Comparison of ENCODE assay signal across 9 cellular contexts in genomic region chr10:130723704-130724103, GRCh38.
"Had no signal": no experiment of that assay in that cellular context is flagged by ENCODE, and none has a peak within 500 bp of the region (broad histone marks: within the 10 kb centered on the region; RNA-seq: fewer than 3 reads in every experiment).

No MANE protein-coding gene starts in this region.

- H3K27ac ChIP-seq: GM23248, HL-60 had no signal

- H3K4me3 Mint-ChIP-seq: HFFc6, IgD-negative memory B cell had no signal

- H3K36me3 Mint-ChIP-seq: IgD-negative memory B cell had no signal

- H3K4me3 ChIP-seq: GM23248, HAP-1 had no signal

- DNase-seq: GM23248, GOT3, H7, HFFc6 had no signal

- H3K9me3 ChIP-seq: HAP-1 had no signal

- H2AFZ ChIP-seq: GM23248 had no signal

- H3K4me1 Mint-ChIP-seq: IgD-negative memory B cell had no signal

- ATAC-seq: HCT116, HepG2 had no signal

- H3K27me3 Mint-ChIP-seq: IgD-negative memory B cell had no signal

- H3K36me3 ChIP-seq: HAP-1 had no signal

- H3K27ac Mint-ChIP-seq: HFFc6, IgD-negative memory B cell had no signal

- H3K9ac ChIP-seq: GM23248 had no signal

- H3K4me1 ChIP-seq: HAP-1 had no signal
